ENCODE assay signal across 8 cellular contexts in the genomic region with DNA sequence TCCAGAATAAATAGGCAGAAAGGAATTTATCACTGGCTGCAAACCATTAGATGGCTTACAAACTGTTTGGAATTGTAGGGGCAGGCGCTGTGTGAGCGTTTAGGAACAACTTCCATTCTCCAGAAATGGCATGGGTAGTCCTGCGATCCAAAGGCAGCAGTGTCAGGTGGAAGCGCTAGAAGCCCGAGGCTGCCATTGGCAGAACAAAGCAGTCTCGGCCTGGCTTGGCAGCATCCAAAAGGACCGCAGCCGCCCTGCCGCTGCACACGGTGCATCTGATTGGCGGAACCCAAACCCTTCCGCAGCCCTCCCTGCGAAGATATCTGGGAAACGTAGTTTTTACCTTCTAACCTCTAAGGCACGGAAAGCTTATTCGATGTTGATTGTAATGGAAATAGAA. TPM values are rescaled to one million over a fixed set of nuclear protein-coding genes. Genes with fewer than 3 reads are reported as not detected.
DNase-seq lines count a peak whose midpoint lies in the region; ATAC-seq, FAIRE-seq and TF ChIP-seq lines count a peak whose summit lies in the region.

No MANE protein-coding gene starts in this region.

- TF ChIP-seq CTCF in coronary artery (IDR thresholded peaks at IDR 0.05): no peak
- no peak for TF ChIP-seq CTCF in kidney (IDR thresholded peaks at IDR 0.05; ENCODE audit: borderline replicate concordance, extremely low read depth, insufficient read depth)

- peak; percentile 32 for DNase-seq in GM19238 (ENCODE audit: insufficient read length, low spot score)
- peak; percentile 16 to 29 for DNase-seq in activated CD4-positive, alpha-beta T cell treated with anti-CD3 and anti-CD28 coated beads, Interleukin-2, amount 50 U/mL, for 24 hours (ENCODE audit: low read depth in 1 of 2, low spot score in 1 of 2)
- DNase-seq in coronary artery (ENCODE audit: low spot score): peak; percentile 78
- DNase-seq in kidney: peak; percentile 87
- peak; percentile 27 to 53 (median 45) for DNase-seq in stimulated activated CD4-positive, alpha-beta T cell treated with anti-CD3 and anti-CD28 coated beads, Interleukin-12 subunit alpha, Interleukin-12 subunit beta, amount 100 ng/mL, for 48 hours (ENCODE audit: low read depth in 2 of 3, low spot score in 1 of 3)
- no peak for DNase-seq in SKM-1 treated with dmso at 0.1 percent for 144 hours (lab: John Stamatoyannopoulos, UW; ENCODE audit: unreplicated experiment)
- no peak for DNase-seq in NCI-H1694 treated with DMSO at 0.1 percent for 48 hours (lab: John Stamatoyannopoulos, UW)

- no peaks in the 10 kb centered on the region for H3K9me3 ChIP-seq in kidney (ENCODE audit: control insufficient read depth in 1 of 2, low read length in 2 of 2)

- ATAC-seq in HG03378 (IDR thresholded peaks at IDR 0.05; ENCODE audit: unreplicated experiment): peak; percentile 86

- H3K27ac ChIP-seq in coronary artery: peak overlapping the region in 1 of 2 donors; percentile 10
- no peak overlapping the region for H3K27ac ChIP-seq in kidney (ENCODE audit: low read depth in 2 of 2, low read length in 2 of 2)

- H3K9ac ChIP-seq in kidney (ENCODE audit: low read length in 2 of 2): peak overlapping the region in 1 of 2 donors; percentile 44

- peak overlapping the region; percentile 58 for H3K4me3 ChIP-seq in coronary artery
- H3K4me3 ChIP-seq in kidney (ENCODE audit: low read length in 2 of 2): peak overlapping the region; percentile 62 to 71

- FAIRE-seq in kidney (lab: Jason Lieb, UNC): no peak

- intact Hi-C loops in kidney (cut with DNase I): no loop called here

- H3K4me1 ChIP-seq in kidney (ENCODE audit: control insufficient read depth in 1 of 2, insufficient read depth in 1 of 2, low read depth in 1 of 2, low read length in 2 of 2): peaks cover 0 to 2% of the 10 kb centered on the region in 2 donors

- H3K36me3 ChIP-seq in kidney (ENCODE audit: control insufficient read depth in 1 of 2, insufficient read depth in 2 of 2, low read length in 2 of 2): no peaks in the 10 kb centered on the region

RNA-seq across cellular contexts. Expression of a gene that starts 23.6 kb away (rescaled TPM):
- 99.7 TPM for total RNA-seq in kidney
- polyA plus RNA-seq in kidney (ENCODE audit: insufficient read depth, low read depth, low replicate concordance): 32.6 TPM

Comparison
In these comparisons a context has a peak if more than half of its experiments do, and no peak if none do; other contexts are left out.
1. DNase-seq: peak in GM19238 (single experiment), activated CD4-positive, alpha-beta T cell treated with anti-CD3 and anti-CD28 coated beads, Interleukin-2, amount 50 U/mL, for 24 hours (2 of 2), coronary artery (single experiment), kidney (single experiment) and stimulated activated CD4-positive, alpha-beta T cell treated with anti-CD3 and anti-CD28 coated beads, Interleukin-12 subunit alpha, Interleukin-12 subunit beta, amount 100 ng/mL, for 48 hours (3 of 3); none in SKM-1 treated with dmso at 0.1 percent for 144 hours (single experiment) and NCI-H1694 treated with DMSO at 0.1 percent for 48 hours (single experiment).